In the genomic region with DNA sequence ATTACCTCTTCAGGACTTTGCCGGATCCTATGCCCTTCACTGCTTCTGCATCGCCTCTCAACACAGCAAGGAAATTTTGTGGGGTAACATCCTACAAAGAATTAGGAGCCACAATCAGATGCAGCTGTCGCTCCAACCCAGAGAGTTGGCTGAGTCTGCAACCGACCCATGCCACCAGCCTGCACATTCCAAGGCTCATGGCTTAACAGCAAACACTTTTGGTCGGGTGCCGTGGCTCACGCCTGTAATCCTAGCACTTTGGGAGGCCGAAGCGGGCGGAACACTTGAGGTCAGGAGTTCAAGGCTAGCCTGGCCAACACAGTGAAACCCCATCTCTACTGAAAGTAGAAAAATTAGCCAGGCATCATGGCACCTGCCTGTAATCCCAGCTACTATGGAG, we compare ENCODE assay signal across 1 cellular context.
TF ChIP-seq lines count a peak whose summit lies in the region.

No MANE protein-coding gene starts in this region.

TF ChIP-seq in GM23338, 12 proteins besides CTCF, POLR2A, EP300 and RAD21:
- TF ChIP-seq EZH2phosphoT487 (IDR thresholded peaks at IDR 0.05; ENCODE audit: unreplicated experiment) (no peak), ZNF114 (CRISPR knock-in tag; IDR thresholded peaks at IDR 0.05) (no peak), CREB1 (CRISPR knock-in tag; IDR thresholded peaks at IDR 0.05; ENCODE audit: low read depth) (no peak), EZH2 (IDR thresholded peaks at IDR 0.05; ENCODE audit: low read depth, unreplicated experiment) (no peak), JUNB (IDR thresholded peaks at IDR 0.05; ENCODE audit: unreplicated experiment) (no peak), NANOG (IDR thresholded peaks at IDR 0.05; ENCODE audit: borderline replicate concordance) (no peak), POLR2AphosphoS5 (IDR thresholded peaks at IDR 0.05; ENCODE audit: low read depth) (no peak), STAT1 (IDR thresholded peaks at IDR 0.05; ENCODE audit: unreplicated experiment) (no peak), ZNF331 (CRISPR knock-in tag; IDR thresholded peaks at IDR 0.05; ENCODE audit: low read depth) (no peak)
- TF ChIP-seq, protein P1, sequence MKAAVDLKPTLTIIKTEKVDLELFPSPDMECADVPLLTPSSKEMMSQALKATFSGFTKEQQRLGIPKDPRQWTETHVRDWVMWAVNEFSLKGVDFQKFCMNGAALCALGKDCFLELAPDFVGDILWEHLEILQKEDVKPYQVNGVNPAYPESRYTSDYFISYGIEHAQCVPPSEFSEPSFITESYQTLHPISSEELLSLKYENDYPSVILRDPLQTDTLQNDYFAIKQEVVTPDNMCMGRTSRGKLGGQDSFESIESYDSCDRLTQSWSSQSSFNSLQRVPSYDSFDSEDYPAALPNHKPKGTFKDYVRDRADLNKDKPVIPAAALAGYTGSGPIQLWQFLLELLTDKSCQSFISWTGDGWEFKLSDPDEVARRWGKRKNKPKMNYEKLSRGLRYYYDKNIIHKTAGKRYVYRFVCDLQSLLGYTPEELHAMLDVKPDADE (IDR thresholded peaks at IDR 0.05) = no peak
- TF ChIP-seq, protein P2, sequence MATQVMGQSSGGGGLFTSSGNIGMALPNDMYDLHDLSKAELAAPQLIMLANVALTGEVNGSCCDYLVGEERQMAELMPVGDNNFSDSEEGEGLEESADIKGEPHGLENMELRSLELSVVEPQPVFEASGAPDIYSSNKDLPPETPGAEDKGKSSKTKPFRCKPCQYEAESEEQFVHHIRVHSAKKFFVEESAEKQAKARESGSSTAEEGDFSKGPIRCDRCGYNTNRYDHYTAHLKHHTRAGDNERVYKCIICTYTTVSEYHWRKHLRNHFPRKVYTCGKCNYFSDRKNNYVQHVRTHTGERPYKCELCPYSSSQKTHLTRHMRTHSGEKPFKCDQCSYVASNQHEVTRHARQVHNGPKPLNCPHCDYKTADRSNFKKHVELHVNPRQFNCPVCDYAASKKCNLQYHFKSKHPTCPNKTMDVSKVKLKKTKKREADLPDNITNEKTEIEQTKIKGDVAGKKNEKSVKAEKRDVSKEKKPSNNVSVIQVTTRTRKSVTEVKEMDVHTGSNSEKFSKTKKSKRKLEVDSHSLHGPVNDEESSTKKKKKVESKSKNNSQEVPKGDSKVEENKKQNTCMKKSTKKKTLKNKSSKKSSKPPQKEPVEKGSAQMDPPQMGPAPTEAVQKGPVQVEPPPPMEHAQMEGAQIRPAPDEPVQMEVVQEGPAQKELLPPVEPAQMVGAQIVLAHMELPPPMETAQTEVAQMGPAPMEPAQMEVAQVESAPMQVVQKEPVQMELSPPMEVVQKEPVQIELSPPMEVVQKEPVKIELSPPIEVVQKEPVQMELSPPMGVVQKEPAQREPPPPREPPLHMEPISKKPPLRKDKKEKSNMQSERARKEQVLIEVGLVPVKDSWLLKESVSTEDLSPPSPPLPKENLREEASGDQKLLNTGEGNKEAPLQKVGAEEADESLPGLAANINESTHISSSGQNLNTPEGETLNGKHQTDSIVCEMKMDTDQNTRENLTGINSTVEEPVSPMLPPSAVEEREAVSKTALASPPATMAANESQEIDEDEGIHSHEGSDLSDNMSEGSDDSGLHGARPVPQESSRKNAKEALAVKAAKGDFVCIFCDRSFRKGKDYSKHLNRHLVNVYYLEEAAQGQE (IDR thresholded peaks at IDR 0.05; ENCODE audit: unreplicated experiment) = no peak
- TF ChIP-seq, protein P3, sequence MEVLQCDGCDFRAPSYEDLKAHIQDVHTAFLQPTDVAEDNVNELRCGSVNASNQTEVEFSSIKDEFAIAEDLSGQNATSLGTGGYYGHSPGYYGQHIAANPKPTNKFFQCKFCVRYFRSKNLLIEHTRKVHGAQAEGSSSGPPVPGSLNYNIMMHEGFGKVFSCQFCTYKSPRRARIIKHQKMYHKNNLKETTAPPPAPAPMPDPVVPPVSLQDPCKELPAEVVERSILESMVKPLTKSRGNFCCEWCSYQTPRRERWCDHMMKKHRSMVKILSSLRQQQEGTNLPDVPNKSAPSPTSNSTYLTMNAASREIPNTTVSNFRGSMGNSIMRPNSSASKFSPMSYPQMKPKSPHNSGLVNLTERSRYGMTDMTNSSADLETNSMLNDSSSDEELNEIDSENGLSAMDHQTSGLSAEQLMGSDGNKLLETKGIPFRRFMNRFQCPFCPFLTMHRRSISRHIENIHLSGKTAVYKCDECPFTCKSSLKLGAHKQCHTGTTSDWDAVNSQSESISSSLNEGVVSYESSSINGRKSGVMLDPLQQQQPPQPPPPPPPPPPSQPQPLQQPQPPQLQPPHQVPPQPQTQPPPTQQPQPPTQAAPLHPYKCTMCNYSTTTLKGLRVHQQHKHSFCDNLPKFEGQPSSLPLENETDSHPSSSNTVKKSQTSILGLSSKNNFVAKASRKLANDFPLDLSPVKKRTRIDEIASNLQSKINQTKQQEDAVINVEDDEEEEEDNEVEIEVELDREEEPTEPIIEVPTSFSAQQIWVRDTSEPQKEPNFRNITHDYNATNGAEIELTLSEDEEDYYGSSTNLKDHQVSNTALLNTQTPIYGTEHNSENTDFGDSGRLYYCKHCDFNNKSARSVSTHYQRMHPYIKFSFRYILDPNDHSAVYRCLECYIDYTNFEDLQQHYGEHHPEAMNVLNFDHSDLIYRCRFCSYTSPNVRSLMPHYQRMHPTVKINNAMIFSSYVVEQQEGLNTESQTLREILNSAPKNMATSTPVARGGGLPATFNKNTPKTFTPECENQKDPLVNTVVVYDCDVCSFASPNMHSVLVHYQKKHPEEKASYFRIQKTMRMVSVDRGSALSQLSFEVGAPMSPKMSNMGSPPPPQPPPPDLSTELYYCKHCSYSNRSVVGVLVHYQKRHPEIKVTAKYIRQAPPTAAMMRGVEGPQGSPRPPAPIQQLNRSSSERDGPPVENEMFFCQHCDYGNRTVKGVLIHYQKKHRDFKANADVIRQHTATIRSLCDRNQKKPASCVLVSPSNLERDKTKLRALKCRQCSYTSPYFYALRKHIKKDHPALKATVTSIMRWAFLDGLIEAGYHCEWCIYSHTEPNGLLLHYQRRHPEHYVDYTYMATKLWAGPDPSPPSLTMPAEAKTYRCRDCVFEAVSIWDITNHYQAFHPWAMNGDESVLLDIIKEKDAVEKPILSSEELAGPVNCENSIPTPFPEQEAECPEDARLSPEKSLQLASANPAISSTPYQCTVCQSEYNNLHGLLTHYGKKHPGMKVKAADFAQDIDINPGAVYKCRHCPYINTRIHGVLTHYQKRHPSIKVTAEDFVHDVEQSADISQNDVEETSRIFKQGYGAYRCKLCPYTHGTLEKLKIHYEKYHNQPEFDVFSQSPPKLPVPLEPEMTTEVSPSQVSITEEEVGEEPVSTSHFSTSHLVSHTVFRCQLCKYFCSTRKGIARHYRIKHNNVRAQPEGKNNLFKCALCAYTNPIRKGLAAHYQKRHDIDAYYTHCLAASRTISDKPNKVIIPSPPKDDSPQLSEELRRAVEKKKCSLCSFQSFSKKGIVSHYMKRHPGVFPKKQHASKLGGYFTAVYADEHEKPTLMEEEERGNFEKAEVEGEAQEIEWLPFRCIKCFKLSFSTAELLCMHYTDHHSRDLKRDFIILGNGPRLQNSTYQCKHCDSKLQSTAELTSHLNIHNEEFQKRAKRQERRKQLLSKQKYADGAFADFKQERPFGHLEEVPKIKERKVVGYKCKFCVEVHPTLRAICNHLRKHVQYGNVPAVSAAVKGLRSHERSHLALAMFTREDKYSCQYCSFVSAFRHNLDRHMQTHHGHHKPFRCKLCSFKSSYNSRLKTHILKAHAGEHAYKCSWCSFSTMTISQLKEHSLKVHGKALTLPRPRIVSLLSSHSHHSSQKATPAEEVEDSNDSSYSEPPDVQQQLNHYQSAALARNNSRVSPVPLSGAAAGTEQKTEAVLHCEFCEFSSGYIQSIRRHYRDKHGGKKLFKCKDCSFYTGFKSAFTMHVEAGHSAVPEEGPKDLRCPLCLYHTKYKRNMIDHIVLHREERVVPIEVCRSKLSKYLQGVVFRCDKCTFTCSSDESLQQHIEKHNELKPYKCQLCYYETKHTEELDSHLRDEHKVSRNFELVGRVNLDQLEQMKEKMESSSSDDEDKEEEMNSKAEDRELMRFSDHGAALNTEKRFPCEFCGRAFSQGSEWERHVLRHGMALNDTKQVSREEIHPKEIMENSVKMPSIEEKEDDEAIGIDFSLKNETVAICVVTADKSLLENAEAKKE (CRISPR knock-in tag; IDR thresholded peaks at IDR 0.05) = no peak
TF ChIP-seq in GM23338: peak in this region for 0.
